Comparison of ENCODE assay signal across 25 cellular contexts in the genomic region with DNA sequence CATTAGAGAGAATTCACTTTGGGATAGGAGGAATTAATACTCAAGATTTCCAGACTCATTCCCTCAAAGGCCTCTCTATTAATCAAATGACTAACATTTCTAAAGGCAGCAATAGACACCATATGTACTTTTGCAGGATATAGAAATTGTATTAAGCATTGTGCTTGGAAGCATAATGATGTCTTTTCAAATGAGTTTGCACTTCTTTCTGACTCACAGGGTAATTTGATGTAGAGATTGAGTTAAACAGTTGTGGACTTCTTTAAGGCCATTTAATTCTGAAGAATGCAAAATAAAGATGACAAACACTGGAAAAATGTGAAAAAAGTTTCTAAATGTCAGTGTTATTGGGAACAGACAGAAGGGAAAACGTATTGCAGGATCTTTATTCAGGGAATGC.
DNase-seq lines count a peak whose midpoint lies in the region; ATAC-seq and TF ChIP-seq lines count a peak whose summit lies in the region.
"Had no signal": no experiment of that assay in that cellular context is flagged by ENCODE, and none has a peak within 500 bp of the region (broad histone marks: within the 10 kb centered on the region; RNA-seq: fewer than 3 reads in every experiment).

No MANE protein-coding gene starts in this region.

- H3K36me3 ChIP-seq in skeletal muscle satellite cell (ENCODE audit: insufficient read depth, low read length) = no peaks in the 10 kb centered on the region
- H3K36me3 ChIP-seq: adrenal gland, pancreas, stomach, upper lobe of right lung had no signal

- H3K9ac ChIP-seq in skeletal muscle satellite cell (ENCODE audit: low read depth, low read length) = no peak overlapping the region

- no peak overlapping the region for H3K4me3 ChIP-seq in fibroblast of the aortic adventitia (ENCODE audit: low read depth, low read length)
- no peak overlapping the region for H3K4me3 ChIP-seq in skeletal muscle satellite cell (ENCODE audit: low read length)
- H3K4me3 ChIP-seq: adrenal gland, hepatocyte, pancreas, stomach, upper lobe of right lung had no signal

- peaks cover 3% of the 10 kb centered on the region for H3K27me3 ChIP-seq in skeletal muscle satellite cell (ENCODE audit: control insufficient read depth, insufficient read depth, low read length)
- H3K27me3 ChIP-seq: adrenal gland, hepatocyte, pancreas, stomach, upper lobe of right lung had no signal

- ATAC-seq in SK-N-SH treated with all-trans-retinoic acid at 6 μM for 48 hours = peak; percentile 84
- no peak for ATAC-seq in HG02938 (IDR thresholded peaks at IDR 0.05; ENCODE audit: unreplicated experiment)
- no peak for ATAC-seq in HG02623 (IDR thresholded peaks at IDR 0.05; ENCODE audit: unreplicated experiment)
- ATAC-seq: esophagus mucosa; naive thymus-derived CD8-positive, alpha-beta T cell; pancreas; upper lobe of right lung had no signal

- H3K4me2 ChIP-seq in skeletal muscle satellite cell (ENCODE audit: low read length) = peak overlapping the region; percentile 16
- H3K4me2 ChIP-seq: hepatocyte had no signal

- no peak for TF ChIP-seq CTCF in fibroblast of the aortic adventitia (IDR thresholded peaks at IDR 0.05; ENCODE audit: insufficient read depth, low read length)

- DNase-seq in ELR (ENCODE audit: low read depth) = peak; percentile 46
- DNase-seq in fibroblast of the aortic adventitia (ENCODE audit: low read depth) = peak; percentile 22
- no peak for DNase-seq in T-helper 1 cell
- no peak for DNase-seq in NCI-H2227 treated with DMSO at 0.1 percent for 48 hours (lab: John Stamatoyannopoulos, UW)
- DNase-seq: activated CD4-positive, alpha-beta T cell treated with anti-CD3 and anti-CD28 coated beads, Interleukin-2, amount 10 ng/mL, durations not matched to agents 24 days and 14 days; adrenal gland; caudate nucleus; DMS 273 treated with DMSO at 0.1 percent for 48 hours; Kasumi-1; kidney glomerular epithelial cell; naive thymus-derived CD8-positive, alpha-beta T cell; NCI-H1105; NCI-H2081 treated with DMSO at 0.1 percent for 48 hours; NCI-H526; pancreas; stimulated activated CD4-positive, alpha-beta T cell treated with anti-CD3 and anti-CD28 coated beads, Interleukin-2, amount 100 ng/mL, for 48 hours; stomach; SW 1271; upper lobe of right lung had no signal

- H3K9me3 ChIP-seq in skeletal muscle satellite cell (replicated peaks; ENCODE audit: low read length) = no peaks in the 10 kb centered on the region
- H3K9me3 ChIP-seq: adrenal gland, pancreas, stomach, upper lobe of right lung had no signal

- peaks cover 19% of the 10 kb centered on the region for H3K4me1 ChIP-seq in skeletal muscle satellite cell (ENCODE audit: control insufficient read depth, insufficient read depth, low read length)
- H3K4me1 ChIP-seq: adrenal gland, pancreas, stomach, upper lobe of right lung had no signal

TF ChIP-seq in SK-N-SH treated with all-trans-retinoic acid at 6 μM for 48 hours, 23 proteins besides CTCF, POLR2A, EP300 and RAD21:
- TF ChIP-seq, protein P1, sequence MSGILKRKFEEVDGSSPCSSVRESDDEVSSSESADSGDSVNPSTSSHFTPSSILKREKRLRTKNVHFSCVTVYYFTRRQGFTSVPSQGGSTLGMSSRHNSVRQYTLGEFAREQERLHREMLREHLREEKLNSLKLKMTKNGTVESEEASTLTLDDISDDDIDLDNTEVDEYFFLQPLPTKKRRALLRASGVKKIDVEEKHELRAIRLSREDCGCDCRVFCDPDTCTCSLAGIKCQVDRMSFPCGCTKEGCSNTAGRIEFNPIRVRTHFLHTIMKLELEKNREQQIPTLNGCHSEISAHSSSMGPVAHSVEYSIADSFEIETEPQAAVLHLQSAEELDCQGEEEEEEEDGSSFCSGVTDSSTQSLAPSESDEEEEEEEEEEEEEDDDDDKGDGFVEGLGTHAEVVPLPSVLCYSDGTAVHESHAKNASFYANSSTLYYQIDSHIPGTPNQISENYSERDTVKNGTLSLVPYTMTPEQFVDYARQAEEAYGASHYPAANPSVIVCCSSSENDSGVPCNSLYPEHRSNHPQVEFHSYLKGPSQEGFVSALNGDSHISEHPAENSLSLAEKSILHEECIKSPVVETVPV (CRISPR knock-in tag; IDR thresholded peaks at IDR 0.05) = no peak
- TF ChIP-seq ISL1 (CRISPR knock-in tag; IDR thresholded peaks at IDR 0.05) (peak; percentile 94), POU6F1 (CRISPR knock-in tag; IDR thresholded peaks at IDR 0.05; ENCODE audit: borderline replicate concordance, low read depth) (0 out of 2 replicates have a peak, but pooled peaks have one; percentile 73), PATZ1 (CRISPR knock-in tag; IDR thresholded peaks at IDR 0.05; ENCODE audit: borderline replicate concordance) (peak; percentile 89; the same call in 1 of the 2 replicates), TOX (CRISPR knock-in tag; IDR thresholded peaks at IDR 0.05; ENCODE audit: borderline replicate concordance) (peak; percentile 84), TCF4 (CRISPR knock-in tag; IDR thresholded peaks at IDR 0.05; ENCODE audit: borderline replicate concordance) (peak; percentile 19; the same call in 1 of the 2 replicates), BACH2 (CRISPR knock-in tag; IDR thresholded peaks at IDR 0.05; ENCODE audit: borderline replicate concordance) (no peak), GLIS3 (CRISPR knock-in tag; IDR thresholded peaks at IDR 0.05) (no peak), ESRRG (CRISPR knock-in tag; IDR thresholded peaks at IDR 0.05) (no peak), PPARA (CRISPR knock-in tag; IDR thresholded peaks at IDR 0.05; ENCODE audit: borderline replicate concordance) (no peak), ZNF70 (CRISPR knock-in tag; IDR thresholded peaks at IDR 0.05) (no peak), RARB (CRISPR knock-in tag; IDR thresholded peaks at IDR 0.05) (0 out of 2 replicates have a peak, but pooled peaks have one; percentile 43), ZC3H10 (CRISPR knock-in tag; IDR thresholded peaks at IDR 0.05) (peak; percentile 84)
- TF ChIP-seq, protein P2, sequence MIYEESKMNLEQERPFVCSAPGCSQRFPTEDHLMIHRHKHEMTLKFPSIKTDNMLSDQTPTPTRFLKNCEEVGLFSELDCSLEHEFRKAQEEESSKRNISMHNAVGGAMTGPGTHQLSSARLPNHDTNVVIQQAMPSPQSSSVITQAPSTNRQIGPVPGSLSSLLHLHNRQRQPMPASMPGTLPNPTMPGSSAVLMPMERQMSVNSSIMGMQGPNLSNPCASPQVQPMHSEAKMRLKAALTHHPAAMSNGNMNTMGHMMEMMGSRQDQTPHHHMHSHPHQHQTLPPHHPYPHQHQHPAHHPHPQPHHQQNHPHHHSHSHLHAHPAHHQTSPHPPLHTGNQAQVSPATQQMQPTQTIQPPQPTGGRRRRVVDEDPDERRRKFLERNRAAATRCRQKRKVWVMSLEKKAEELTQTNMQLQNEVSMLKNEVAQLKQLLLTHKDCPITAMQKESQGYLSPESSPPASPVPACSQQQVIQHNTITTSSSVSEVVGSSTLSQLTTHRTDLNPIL (CRISPR knock-in tag; IDR thresholded peaks at IDR 0.05; ENCODE audit: low read depth) = no peak

Comparison
In these comparisons a context has a peak if more than half of its experiments do, and no peak if none do; other contexts are left out.
1. DNase-seq: peak in ELR (single experiment) and fibroblast of the aortic adventitia (single experiment); none in T-helper 1 cell (0 of 5) and NCI-H2227 treated with DMSO at 0.1 percent for 48 hours (single experiment).